Comparison of ENCODE assay signal across 8 cellular contexts in genomic region chrX:108091266-108091877, GRCh38. TPM values are rescaled to one million over a fixed set of nuclear protein-coding genes. Genes with fewer than 3 reads are reported as not detected.
A peak's percentile ranks its signal among the peaks of the same experiment; 100 is the strongest.
DNase-seq lines count a peak whose midpoint lies in the region; ATAC-seq and TF ChIP-seq lines count a peak whose summit lies in the region.

TSS of gene ATG4A (plus strand) at chrX:108091778. CDS start at chrX:108091827, 49 bp downstream.
TSS of gene PSMD10 (minus strand) at chrX:108091542. CDS start at chrX:108091520, 22 bp downstream.

- DNase-seq in NB4 (ENCODE audit: low read depth) (peak; percentile 96), SK-MEL-5 (ENCODE audit: low read depth, low spot score) (peak; percentile 96), non-pigmented ciliary epithelial cell (ENCODE audit: low read depth) (peak; percentile 84), substantia nigra (lab: John Stamatoyannopoulos, UW) (peak; percentile 45 to 93 (median 85))
- DNase-seq in activated naive CD4-positive, alpha-beta T cell treated with Interleukin-2 at 50 U/mL for 16 hours, result peak; percentile 89

- peaks cover 0 to 29% (median 0%) of the 10 kb centered on the region in 3 donors for H3K4me1 ChIP-seq in gastroesophageal sphincter

- H3K27me3 ChIP-seq in gastroesophageal sphincter, result no peaks in the 10 kb centered on the region

- ATAC-seq in HG02588 (IDR thresholded peaks at IDR 0.05; ENCODE audit: unreplicated experiment), result peak; percentile 97
- peak; percentile 99 for ATAC-seq in gastroesophageal sphincter

- peaks cover 0 to 15% of the 10 kb centered on the region in 2 donors for H3K36me3 ChIP-seq in gastroesophageal sphincter

- in situ Hi-C loops in SK-MEL-5 (cut with HindIII; ENCODE audit: low pct_unique_long_range_greater_than_20kb, low sequenced_read_pairs), result no loop called here

- H3K9me3 ChIP-seq in gastroesophageal sphincter, result no peaks in the 10 kb centered on the region

- TF ChIP-seq POLR2A in NB4 (IDR thresholded peaks at IDR 0.05; ENCODE audit: extremely low read depth, insufficient read length) (peak; percentile 49), gastroesophageal sphincter (IDR thresholded peaks at IDR 0.05) (peak; percentile 40 to 45)

- TF ChIP-seq CTCF in NB4 (IDR thresholded peaks at IDR 0.05; ENCODE audit: low read depth, low read length) (no peak), gastroesophageal sphincter (IDR thresholded peaks at IDR 0.05) (peak in 3 of 4 experiments; percentile 13 to 30 (median 21))

- H3K27ac ChIP-seq in gastroesophageal sphincter, result peak within 1 kb of the TSS; percentile 86 to 88 (median 87)
- peak within 1 kb of the TSS; percentile 55 for H3K27ac ChIP-seq in substantia nigra (ENCODE audit: low read depth, low read length, poor library complexity, severe bottlenecking)

- WGBS in gastroesophageal sphincter (ENCODE audit: low coverage in 1 of 2), 2 donors, result 43% methylated on average over 12 of the region's 47 CpGs; no CpG with 5 or more reads in 1 of the 2 donors

- H3K4me3 ChIP-seq in GM08714 (ENCODE audit: low read length) (peak within 1 kb of the TSS; percentile 67), NB4 (ENCODE audit: low read depth, low read length) (peak within 1 kb of the TSS; percentile 89), gastroesophageal sphincter (peak within 1 kb of the TSS; percentile 65 to 84)

- TF ChIP-seq EP300 in gastroesophageal sphincter (IDR thresholded peaks at IDR 0.05), result no peak

RNA-seq across cellular contexts. Expression of gene ATG4A, which starts in this region (rescaled TPM):
- 7.9 and 9.0 TPM in 2 replicates for total RNA-seq in SK-MEL-5 (2014; rRNA removed; shearing (Covaris generic))
- polyA plus RNA-seq in SK-MEL-5 (2015; cell fraction: cytosol; rRNA removed), result 7.0 and 9.9 TPM in 2 replicates
- polyA plus RNA-seq in SK-MEL-5 (2015; cell fraction: nucleus; rRNA removed), result 11.2 and 17.4 TPM in 2 replicates
- 10 to 100 TPM in 3 of 4 donors, 1 to 10 TPM in 1; 9.3 to 13.6 (median 11.8) TPM for total RNA-seq in gastroesophageal sphincter

RNA-seq across cellular contexts. Expression of gene PSMD10, which starts in this region (rescaled TPM):
- total RNA-seq in SK-MEL-5 (2014; rRNA removed; shearing (Covaris generic)), result 87.7 and 101 TPM in 2 replicates
- 49.9 and 55.8 TPM in 2 replicates for polyA plus RNA-seq in SK-MEL-5 (2015; cell fraction: cytosol; rRNA removed)
- polyA plus RNA-seq in SK-MEL-5 (2015; cell fraction: nucleus; rRNA removed), result 29.9 and 31.1 TPM in 2 replicates
- 10 to 100 TPM; 39.4 to 53.4 (median 42.1) TPM for total RNA-seq in gastroesophageal sphincter

Comparison
In these comparisons a context has a peak if more than half of its experiments do, and no peak if none do; other contexts are left out.
1. Peak in every context shown above with its lines: DNase-seq, ATAC-seq, H3K4me3 ChIP-seq and H3K27ac ChIP-seq.